In the genomic region with DNA sequence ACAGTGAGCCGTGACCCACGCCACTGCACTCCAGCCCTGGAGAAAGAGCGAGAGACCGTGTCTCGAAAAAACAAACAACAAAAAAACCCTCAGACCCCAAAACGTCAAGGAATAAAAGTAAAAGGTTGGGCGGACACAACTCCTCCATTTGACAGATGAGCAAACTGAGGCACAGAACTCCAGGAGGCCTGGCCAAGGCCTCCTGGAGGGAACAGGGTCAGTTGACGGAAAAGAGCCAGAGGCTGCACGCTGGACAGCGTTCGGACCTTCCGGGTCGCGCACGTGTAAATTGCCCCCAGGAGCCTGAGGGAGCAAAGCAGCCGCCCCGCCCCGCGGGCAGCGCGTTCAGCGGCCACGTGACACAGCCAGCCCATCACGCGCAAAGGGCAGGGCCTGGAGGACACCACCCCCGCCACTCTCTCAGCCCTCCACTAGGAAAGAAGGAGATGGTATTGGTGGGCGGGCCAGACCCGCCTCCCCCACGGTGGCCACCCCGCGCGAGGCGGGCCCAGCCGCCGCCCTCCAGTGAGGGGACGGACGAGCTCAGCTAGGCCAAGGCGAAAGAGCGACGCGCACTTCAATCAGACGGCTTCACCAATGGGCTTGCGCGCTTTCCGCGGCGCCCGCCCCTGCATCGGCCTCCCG, we compare ENCODE assay signal across 8 cellular contexts.
DNase-seq lines count a peak whose midpoint lies in the region; ATAC-seq and TF ChIP-seq lines count a peak whose summit lies in the region.

No MANE protein-coding gene starts in this region.

- H3K4me3 ChIP-seq in prostate gland (peak overlapping the region; percentile 95 to 98), urinary bladder (ENCODE audit: low read depth, low read length) (peak overlapping the region; percentile 97)

- H3K36me3 Mint-ChIP-seq in T-helper 17 cell (ENCODE audit: low read depth), result no peaks in the 10 kb centered on the region

- intact Hi-C loops in left ventricle myocardium superior (cut with micrococcal nuclease) (loop anchor here (5.0 kb wide), 1 partner anchor 983 kb away; a partner anchor contains a TSS), prostate gland (cut with DNase I) (loop anchor here (1.0 kb wide), 2 partner anchors 26 to 30 kb away; no protein-coding TSS in a partner anchor)

- TF ChIP-seq CTCF in GM13976 (IDR thresholded peaks at IDR 0.05; ENCODE audit: borderline replicate concordance, control extremely low read depth, extremely low read depth, insufficient read depth, missing control alignments) (no peak), prostate gland (IDR thresholded peaks at IDR 0.05) (peak in 2 of 4 experiments; percentile 18 to 44)

- peaks cover 35% of the 10 kb centered on the region for H3K4me1 Mint-ChIP-seq in T-helper 17 cell

- peak overlapping the region; percentile 97 for H3K27ac ChIP-seq in angular gyrus (ENCODE audit: low read depth, low read length)
- H3K27ac ChIP-seq in prostate gland, result peak overlapping the region; percentile 99 to 100
- peak overlapping the region; percentile 100 for H3K27ac ChIP-seq in urinary bladder (ENCODE audit: low read depth)

- H3K4me1 ChIP-seq in prostate gland (replicated peaks), result no peaks in the 10 kb centered on the region
- peaks cover 3% of the 10 kb centered on the region for H3K4me1 ChIP-seq in urinary bladder (ENCODE audit: insufficient read depth)

- no peaks in the 10 kb centered on the region for H3K27me3 Mint-ChIP-seq in T-helper 17 cell

- no peaks in the 10 kb centered on the region for H3K27me3 ChIP-seq in prostate gland (replicated peaks; ENCODE audit: insufficient read depth)

- peak overlapping the region; percentile 92 for H3K4me3 Mint-ChIP-seq in T-helper 17 cell

- TF ChIP-seq POLR2A in prostate gland (IDR thresholded peaks at IDR 0.05), result no peak

- peak; percentile 87 for ATAC-seq in HG02938 (IDR thresholded peaks at IDR 0.05; ENCODE audit: unreplicated experiment)
- ATAC-seq in T-helper 17 cell, result peak; percentile 90
- peak; percentile 92 for ATAC-seq in left ventricle myocardium superior

- DNase-seq in GM13976 (ENCODE audit: low spot score), result peak; percentile 99
- DNase-seq in NCI-H1694 treated with DMSO at 0.1 percent for 48 hours (lab: John Stamatoyannopoulos, UW), result peak; percentile 91
- peak; percentile 94 to 97 (median 95) for DNase-seq in T-helper 17 cell
- DNase-seq in left ventricle myocardium superior, result peak; percentile 98
- peak; percentile 98 for DNase-seq in prostate gland (ENCODE audit: low spot score)

- WGBS in prostate gland, result 7% methylated on average over 50 of the region's 50 CpGs
- 7% methylated on average over 50 of the region's 50 CpGs for WGBS in urinary bladder

- in situ Hi-C loops in GM13976 (cut with MboI; ENCODE audit: low sequenced_read_pairs, unreplicated experiment), result no loop called here

- H3K9me3 ChIP-seq in T-helper 17 cell (ENCODE audit: control insufficient read depth, low read length, poor library complexity, severe bottlenecking), result no peaks in the 10 kb centered on the region
- no peaks in the 10 kb centered on the region for H3K9me3 ChIP-seq in prostate gland

- no peaks in the 10 kb centered on the region for H3K36me3 ChIP-seq in prostate gland
- H3K36me3 ChIP-seq in urinary bladder (ENCODE audit: insufficient read depth), result no peaks in the 10 kb centered on the region

- peak overlapping the region; percentile 89 for H3K27ac Mint-ChIP-seq in T-helper 17 cell

Comparison
In these comparisons a context has a peak if more than half of its experiments do, and no peak if none do; other contexts are left out.
1. Peak in every context shown above with its lines: DNase-seq, ATAC-seq, H3K4me3 ChIP-seq and H3K27ac ChIP-seq.